11 cellular contexts compared by ENCODE assay signal in genomic region chr2:97728091-97728596, GRCh38.
A peak's percentile ranks its signal among the peaks of the same experiment; 100 is the strongest.
DNase-seq lines count a peak whose midpoint lies in the region; ATAC-seq, FAIRE-seq and TF ChIP-seq lines count a peak whose summit lies in the region.
"Had no signal": no experiment of that assay in that cellular context is flagged by ENCODE, and none has a peak within 500 bp of the region (broad histone marks: within the 10 kb centered on the region; RNA-seq: fewer than 3 reads in every experiment).

No MANE protein-coding gene starts in this region.

- ATAC-seq in GM18520 (IDR thresholded peaks at IDR 0.05; ENCODE audit: unreplicated experiment) (no peak), HG03442 (IDR thresholded peaks at IDR 0.05; ENCODE audit: unreplicated experiment) (no peak)
- ATAC-seq: left lobe of liver had no signal

- H3K27me3 ChIP-seq in effector memory CD4-positive, alpha-beta T cell (replicated peaks; ENCODE audit: control insufficient read depth, insufficient read depth, low read length, poor library complexity, severe bottlenecking): no peaks in the 10 kb centered on the region

- TF ChIP-seq CTCF in D721Med (IDR thresholded peaks at IDR 0.05; ENCODE audit: insufficient read depth, missing control alignments) (no peak), nephron (IDR thresholded peaks at IDR 0.05; ENCODE audit: unreplicated experiment in 3 of 3) (no peak)

- peak; percentile 29 for FAIRE-seq in D721Med (lab: Jason Lieb, UNC)

- H3K27ac ChIP-seq in effector memory CD4-positive, alpha-beta T cell (ENCODE audit: insufficient read depth, low read length, poor library complexity, severe bottlenecking): peak overlapping the region; percentile 11
- H3K27ac ChIP-seq: coronary artery, VCaP had no signal

- no peaks in the 10 kb centered on the region for H3K36me3 Mint-ChIP-seq in nephron (ENCODE audit: low read depth)

- H3K4me3 Mint-ChIP-seq in nephron: peak overlapping the region in 2 of 3 experiments; percentile 10 to 33

- no peaks in the 10 kb centered on the region for H3K9me3 ChIP-seq in effector memory CD4-positive, alpha-beta T cell (ENCODE audit: control insufficient read depth, low read length)

- DNase-seq in D721Med (ENCODE audit: insufficient read length, low spot score) (no peak), NCI-H69 (lab: John Stamatoyannopoulos, UW) (peak; percentile 55), erythroblast (lab: John Stamatoyannopoulos, UW) (no peak), LoVo (ENCODE audit: low spot score) (no peak)
- DNase-seq in effector memory CD4-positive, alpha-beta T cell: no peak

- peaks cover 9% of the 10 kb centered on the region for H3K9me3 Mint-ChIP-seq in nephron

- no peak overlapping the region for H3K4me3 ChIP-seq in effector memory CD4-positive, alpha-beta T cell (ENCODE audit: insufficient read depth, low read depth, low read length, poor library complexity, severe bottlenecking)
- H3K4me3 ChIP-seq: coronary artery had no signal

- peaks cover 10% of the 10 kb centered on the region for H3K27me3 Mint-ChIP-seq in nephron (ENCODE audit: low read depth)

- peaks cover 93% of the 10 kb centered on the region for H3K36me3 ChIP-seq in effector memory CD4-positive, alpha-beta T cell (ENCODE audit: control insufficient read depth, insufficient read depth, low read length)

- peak overlapping the region; percentile 67 to 93 (median 81) for H3K27ac Mint-ChIP-seq in nephron

- H3K4me1 Mint-ChIP-seq in nephron: peaks cover 37% of the 10 kb centered on the region

- TF ChIP-seq POLR2A in erythroblast (IDR thresholded peaks at IDR 0.05; ENCODE audit: low read length): no peak

- H3K4me1 ChIP-seq in effector memory CD4-positive, alpha-beta T cell (ENCODE audit: control insufficient read depth, insufficient read depth, low read length, poor library complexity, severe bottlenecking): peaks cover 10% of the 10 kb centered on the region
